8 cellular contexts compared by ENCODE assay signal in genomic region chr7:108016841-108017775, GRCh38. TPM values are rescaled to one million over a fixed set of nuclear protein-coding genes. Genes with fewer than 3 reads are reported as not detected.
DNase-seq lines count a peak whose midpoint lies in the region; ATAC-seq, FAIRE-seq and TF ChIP-seq lines count a peak whose summit lies in the region.

No MANE protein-coding gene starts in this region.

- H3K4me1 ChIP-seq in thyroid gland, result peaks cover 11 to 16% of the 10 kb centered on the region in 2 donors

- H3K27me3 ChIP-seq in BJ (ENCODE audit: control insufficient read depth, insufficient read depth, low read length) (no peaks in the 10 kb centered on the region), thyroid gland (no peaks in the 10 kb centered on the region)

- H3K27ac ChIP-seq in thyroid gland, result no peak overlapping the region

- POLR2A ChIA-PET in BJ (lab: Charles Lee), result no interaction called here

- H3K4me3 ChIP-seq in BJ (ENCODE audit: low read depth, low read length), result no peak overlapping the region
- no peak overlapping the region for H3K4me3 ChIP-seq in fibroblast of pulmonary artery (replicated peaks; ENCODE audit: low read depth, low read length)
- no peak overlapping the region for H3K4me3 ChIP-seq in thyroid gland (replicated peaks in 1 of 3)

- no peak for ATAC-seq in GM18519 (IDR thresholded peaks at IDR 0.05; ENCODE audit: low FRiP score, unreplicated experiment)
- no peak for ATAC-seq in HG02763 (IDR thresholded peaks at IDR 0.05; ENCODE audit: unreplicated experiment)

- CTCF ChIA-PET in BJ (lab: Yijun Ruan, JAX), result interaction anchor here (0.6 to 4.0 kb wide), 15 partner anchors 10 to 322 kb away, joined by 3 to 12 read pairs (median 4); partner anchors contain the start of gene LAMB1

- H3K36me3 ChIP-seq in BJ (ENCODE audit: control insufficient read depth, insufficient read depth, low read length), result no peaks in the 10 kb centered on the region
- no peaks in the 10 kb centered on the region for H3K36me3 ChIP-seq in thyroid gland

- WGBS in thyroid gland, 2 donors, result 65 to 68% methylated on average over 2 of the region's 2 CpGs

- H3K9me3 ChIP-seq in thyroid gland, result no peaks in the 10 kb centered on the region

- intact Hi-C loops in thyroid gland (cut with DNase I), result no loop called here

- DNase-seq in BJ (ENCODE audit: low read depth) (no peak), H54 (ENCODE audit: insufficient read length, low spot score) (no peak), OCI-M1 (lab: John Stamatoyannopoulos, UW) (peak; percentile 62), fibroblast of pulmonary artery (ENCODE audit: low read depth) (peak; percentile 62), thyroid gland (no peak), NK-92 (lab: John Stamatoyannopoulos, UW; ENCODE audit: unreplicated experiment) (no peak)

- peak; percentile 70 for FAIRE-seq in H54 (lab: Jason Lieb, UNC)

- TF ChIP-seq POLR2A in H54 (IDR thresholded peaks at IDR 0.05; ENCODE audit: low read depth, low read length) (no peak), thyroid gland (IDR thresholded peaks at IDR 0.05) (no peak)

- TF ChIP-seq CTCF in BJ (IDR thresholded peaks at IDR 0.05; ENCODE audit: insufficient read depth, low read depth, low read length) (peak; percentile 45), fibroblast of pulmonary artery (IDR thresholded peaks at IDR 0.05; ENCODE audit: low read length, missing control alignments) (peak; percentile 59), thyroid gland (IDR thresholded peaks at IDR 0.05) (peak in 5 of 6 experiments; percentile 28 to 59 (median 56))

RNA-seq across cellular contexts. Expression of gene LAMB1, which starts 14.1 kb away (rescaled TPM):
- 171 and 204 TPM in 2 replicates for polyA plus RNA-seq in BJ (2011; rRNA removed)
- polyA minus RNA-seq in BJ (2011; rRNA and poly(A)+ RNA removed), result 299 and 304 TPM in 2 replicates
- total RNA-seq in thyroid gland, result 100 to 1,000 TPM; 103 to 112 (median 106) TPM

Comparison
In these comparisons a context has a peak if more than half of its experiments do, and no peak if none do; other contexts are left out.
1. DNase-seq: peak in OCI-M1 (single experiment) and fibroblast of pulmonary artery (single experiment); none in BJ (single experiment), H54 (single experiment), thyroid gland (0 of 2) and NK-92 (single experiment).
2. Peak in every context shown above with its lines, with median percentiles within 50 percentile points of each other: CTCF ChIP-seq.